Comparison of ENCODE assay signal across 6 cellular contexts in the genomic region with DNA sequence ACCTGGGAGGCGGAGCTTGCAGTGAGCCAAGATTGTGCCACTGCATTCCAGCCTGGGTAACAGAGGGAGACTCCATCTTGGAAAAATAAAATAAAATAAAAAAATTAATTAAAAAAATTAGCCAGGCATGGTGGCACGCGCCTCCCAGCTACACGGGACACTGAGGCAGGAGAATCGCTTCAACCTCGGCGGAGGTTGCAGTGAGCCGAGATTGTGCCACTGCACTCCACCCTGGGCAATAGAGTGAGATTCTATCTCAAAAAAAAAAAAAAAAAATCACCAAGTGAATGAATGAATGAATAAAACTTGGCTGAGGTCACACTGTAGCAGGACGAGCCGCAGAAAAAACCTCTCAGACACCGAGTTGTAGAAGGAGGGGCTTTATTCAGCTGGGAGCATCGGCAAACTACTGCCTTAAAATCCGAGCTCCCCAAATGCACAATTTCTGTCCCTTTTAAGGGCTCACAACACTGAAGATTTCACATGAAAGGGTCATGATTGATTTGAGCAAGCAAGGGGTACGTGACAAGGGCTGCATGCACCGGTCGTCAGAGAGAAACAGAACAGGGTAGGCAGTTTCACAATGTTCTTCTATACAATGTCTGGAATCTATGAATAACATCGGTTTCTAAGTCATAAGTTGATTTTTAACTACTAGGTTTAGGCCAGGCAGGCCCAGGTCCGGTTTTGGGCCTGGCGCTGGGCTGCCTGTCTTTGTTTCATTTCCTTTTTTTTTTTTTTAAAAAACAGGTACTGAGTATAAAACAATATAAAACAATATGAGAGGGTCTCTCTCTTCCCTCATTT. TPM values are rescaled to one million over a fixed set of nuclear protein-coding genes. Genes with fewer than 3 reads are reported as not detected.
"Had no signal": no experiment of that assay in that cellular context is flagged by ENCODE, and none has a peak within 500 bp of the region (broad histone marks: within the 10 kb centered on the region; RNA-seq: fewer than 3 reads in every experiment).

No MANE protein-coding gene starts in this region.

RNA-seq across cellular contexts. Expression of a gene that starts 5.3 kb away (rescaled TPM):
- total RNA-seq: activated CD4-positive, alpha-beta T cell treated with anti-CD3 and anti-CD28 coated beads, Interleukin-2, amount 10 ng/mL, durations not matched to agents 24 days and 14 days; activated CD8-positive, alpha-beta memory T cell treated with anti-CD3 and anti-CD28 coated beads for 36 hours; activated CD8-positive, alpha-beta T cell treated with anti-CD3 and anti-CD28 coated beads for 36 hours; activated naive CD8-positive, alpha-beta T cell treated with anti-CD3 and anti-CD28 coated beads for 36 hours; activated T-helper 17 cell treated with anti-CD3 and anti-CD28 coated beads, Interleukin-2, amount 50 U/mL, for 72 hours; T-helper 1 cell treated with Interleukin-12 subunit alpha and Interleukin-12 subunit beta and Interleukin-4 antibody, amounts not matched to agents 30 ng/mL and 1 ng/mL, for 36 hours had no signal
